9 cellular contexts compared by ENCODE assay signal in genomic region chr7:7201583-7202374, GRCh38. TPM values are rescaled to one million over a fixed set of nuclear protein-coding genes. Genes with fewer than 3 reads are reported as not detected.
DNase-seq lines count a peak whose midpoint lies in the region; ATAC-seq and TF ChIP-seq lines count a peak whose summit lies in the region.
"Had no signal": no experiment of that assay in that cellular context is flagged by ENCODE, and none has a peak within 500 bp of the region (broad histone marks: within the 10 kb centered on the region; RNA-seq: fewer than 3 reads in every experiment).

No MANE protein-coding gene starts in this region.

- peak overlapping the region; percentile 36; the same call in 1 of the 2 replicates for H3K4me3 ChIP-seq in GM06990 (replicated peaks; ENCODE audit: low read depth, low read length)
- H3K4me3 ChIP-seq in HUES48 (ENCODE audit: low read depth, low read length), result 0 out of 2 replicates have a peak overlapping the region, but pooled peaks have one; percentile 31
- no peak overlapping the region for H3K4me3 ChIP-seq in urinary bladder (ENCODE audit: low read depth, low read length)
- H3K4me3 ChIP-seq: thoracic aorta had no signal

- H3K36me3 ChIP-seq in GM06990 (ENCODE audit: control insufficient read depth, insufficient read depth, low read length) (no peaks in the 10 kb centered on the region), HUES48 (ENCODE audit: control insufficient read depth, insufficient read depth, low read length) (no peaks in the 10 kb centered on the region), urinary bladder (ENCODE audit: insufficient read depth) (no peaks in the 10 kb centered on the region)
- H3K36me3 ChIP-seq: thoracic aorta had no signal

- 0 out of 2 replicates have a peak overlapping the region, but pooled peaks have one; percentile 18 for H3K9ac ChIP-seq in HUES48 (ENCODE audit: low read depth, low read length)

- peak; percentile 40 for DNase-seq in GM06990 (ENCODE audit: extremely low read depth, insufficient read length)
- peak; percentile 17 for DNase-seq in activated T-cell treated with anti-CD3 and anti-CD28 coated beads for 24 hours (ENCODE audit: low read depth)
- DNase-seq in kidney tubule cell (ENCODE audit: low spot score), result peak; percentile 81
- no peak for DNase-seq in NCI-H1930 (lab: John Stamatoyannopoulos, UW)
- DNase-seq in omental fat pad (ENCODE audit: low spot score), result no peak

- WGBS in urinary bladder, result 61% methylated on average over 15 of the region's 15 CpGs

- TF ChIP-seq CTCF in GM06990 (IDR thresholded peaks at IDR 0.05; ENCODE audit: insufficient read depth, low read length, poor library complexity, severe bottlenecking) (no peak), omental fat pad (IDR thresholded peaks at IDR 0.05) (no peak)

- ATAC-seq in GM21423 (IDR thresholded peaks at IDR 0.05; ENCODE audit: unreplicated experiment) (peak; percentile 99), omental fat pad (ENCODE audit: low FRiP score) (no peak)

- H3K4me1 ChIP-seq in HUES48 (ENCODE audit: control insufficient read depth, insufficient read depth, low read length) (peaks cover 41% of the 10 kb centered on the region), urinary bladder (ENCODE audit: insufficient read depth) (no peaks in the 10 kb centered on the region)

- no peaks in the 10 kb centered on the region for H3K9me3 ChIP-seq in HUES48 (ENCODE audit: control insufficient read depth, insufficient read depth, low read length)
- H3K9me3 ChIP-seq: thoracic aorta had no signal

- H3K27ac ChIP-seq in HUES48 (ENCODE audit: low read depth, low read length), result peak overlapping the region; percentile 69
- H3K27ac ChIP-seq in urinary bladder (ENCODE audit: low read depth), result peak overlapping the region; percentile 38
- H3K27ac ChIP-seq: thoracic aorta had no signal

- no peaks in the 10 kb centered on the region for H3K27me3 ChIP-seq in GM06990 (replicated peaks; ENCODE audit: control insufficient read depth, insufficient read depth, low read length)
- no peaks in the 10 kb centered on the region for H3K27me3 ChIP-seq in HUES48 (ENCODE audit: control insufficient read depth, insufficient read depth, low read length)

RNA-seq across cellular contexts. Expression of gene C1GALT1, which starts 19.4 kb away (rescaled TPM):
- total RNA-seq in urinary bladder (27.1 TPM), omental fat pad (10 to 100 TPM; 17.6 to 38.3 (median 30.8) TPM)
- polyA plus RNA-seq in urinary bladder, result 7.5 TPM

Comparison
In these comparisons a context has a peak if more than half of its experiments do, and no peak if none do; other contexts are left out.
1. DNase-seq: peak in GM06990 (single experiment), activated T-cell treated with anti-CD3 and anti-CD28 coated beads for 24 hours (single experiment) and kidney tubule cell (single experiment); none in NCI-H1930 (0 of 2) and omental fat pad (single experiment).